8 cellular contexts compared by ENCODE assay signal in genomic region chr1:31593770-31594632, GRCh38.
DNase-seq lines count a peak whose midpoint lies in the region; ATAC-seq, FAIRE-seq and TF ChIP-seq lines count a peak whose summit lies in the region.

No MANE protein-coding gene starts in this region.

- no peaks in the 10 kb centered on the region for H3K27me3 ChIP-seq in brain microvascular endothelial cell (replicated peaks)

- FAIRE-seq in GM18507 (lab: Jason Lieb, UNC): peak; percentile 86

- H3K27ac ChIP-seq in brain microvascular endothelial cell: no peak overlapping the region

- in situ Hi-C loops in brain microvascular endothelial cell (cut with HindIII; ENCODE audit: low pct_ligation_motif_present, low sequenced_read_pairs): no loop called here

- TF ChIP-seq CTCF in AG04449 (IDR thresholded peaks at IDR 0.05; ENCODE audit: insufficient read depth, low read length, missing control alignments): peak; percentile 97
- peak; percentile 99 for TF ChIP-seq CTCF in brain microvascular endothelial cell (IDR thresholded peaks at IDR 0.05; ENCODE audit: low read depth, low read length, missing control alignments)

- CTCF ChIA-PET in AG04449 (lab: Yijun Ruan, JAX): interaction anchor here (0.6 to 15.8 kb wide), 17 partner anchors 9 to 196 kb away, joined by 3 to 327 read pairs (median 4); partner anchors contain the start of gene HCRTR1

- H3K4me3 ChIP-seq in AG04449 (ENCODE audit: low read depth, low read length): no peak overlapping the region
- H3K4me3 ChIP-seq in brain microvascular endothelial cell (ENCODE audit: low read depth, low read length): no peak overlapping the region

- DNase-seq in AG04449 (ENCODE audit: low read depth, low spot score) (no peak), GM18507 (ENCODE audit: extremely low spot score, insufficient read length, low read depth) (no peak), NCI-H128 (lab: John Stamatoyannopoulos, UW; ENCODE audit: unreplicated experiment) (peak; percentile 26), T-helper 9 cell (peak; percentile 65), brain microvascular endothelial cell (no peak), kidney glomerular epithelial cell (lab: John Stamatoyannopoulos, UW) (peak; percentile 62)
- peak; percentile 13 to 65 (median 41) for DNase-seq in stimulated activated CD4-positive, alpha-beta T cell treated with anti-CD3 and anti-CD28 coated beads, TNF-alpha, amount 100 ng/mL, for 24 hours (ENCODE audit: low read depth in 3 of 3)

- no peak for ATAC-seq in HG02623 (IDR thresholded peaks at IDR 0.05; ENCODE audit: unreplicated experiment)

- POLR2A ChIA-PET in AG04449 (lab: Yijun Ruan, JAX): no interaction called here

- H3K36me3 ChIP-seq in brain microvascular endothelial cell (replicated peaks): no peaks in the 10 kb centered on the region

Comparison
In these comparisons a context has a peak if more than half of its experiments do, and no peak if none do; other contexts are left out.
1. DNase-seq: peak in NCI-H128 (single experiment), T-helper 9 cell (single experiment), kidney glomerular epithelial cell (single experiment) and stimulated activated CD4-positive, alpha-beta T cell treated with anti-CD3 and anti-CD28 coated beads, TNF-alpha, amount 100 ng/mL, for 24 hours (3 of 3); none in AG04449 (single experiment), GM18507 (single experiment) and brain microvascular endothelial cell (single experiment).